Comparison of ENCODE assay signal across 1 cellular context in genomic region chr3:51941798-51942602, GRCh38.
TF ChIP-seq lines count a peak whose summit lies in the region.

TSS of gene PARP3 (plus strand) at chr3:51942363. CDS start at chr3:51943356, 993 bp downstream.
TSS of gene RRP9 (minus strand) at chr3:51941904. CDS start at chr3:51941867, 37 bp downstream.

TF ChIP-seq in WTC11, 78 proteins besides CTCF, POLR2A, EP300 and RAD21 (continued from another document):
- TF ChIP-seq PREB (CRISPR knock-in tag; IDR thresholded peaks at IDR 0.05; ENCODE audit: borderline replicate concordance) (no peak), ZNF317 (CRISPR knock-in tag; IDR thresholded peaks at IDR 0.05; ENCODE audit: borderline replicate concordance, low read depth) (no peak), ATF6 (CRISPR knock-in tag; IDR thresholded peaks at IDR 0.05) (no peak), ZNF138 (CRISPR knock-in tag; conservative IDR thresholded peaks at IDR 0.05) (no peak), PRDM15 (CRISPR knock-in tag; IDR thresholded peaks at IDR 0.05) (no peak), ETV6 (CRISPR knock-in tag; IDR thresholded peaks at IDR 0.05) (peak; percentile 94), NR2C2 (CRISPR knock-in tag; IDR thresholded peaks at IDR 0.05) (no peak), USF2 (CRISPR knock-in tag; IDR thresholded peaks at IDR 0.05) (peak; percentile 79), NFATC4 (CRISPR knock-in tag; IDR thresholded peaks at IDR 0.05) (no peak), NFE2L1 (CRISPR knock-in tag; IDR thresholded peaks at IDR 0.05) (no peak), IRF1 (CRISPR knock-in tag; IDR thresholded peaks at IDR 0.05) (0 out of 2 replicates have a peak, but pooled peaks have one; percentile 23), RELA (CRISPR knock-in tag; IDR thresholded peaks at IDR 0.05; ENCODE audit: borderline replicate concordance) (no peak), EMX1 (CRISPR knock-in tag; IDR thresholded peaks at IDR 0.05) (no peak), TP53 (CRISPR knock-in tag; IDR thresholded peaks at IDR 0.05) (no peak), ZNF425 (CRISPR knock-in tag; conservative IDR thresholded peaks at IDR 0.05) (no peak), CBFB (CRISPR knock-in tag; IDR thresholded peaks at IDR 0.05; ENCODE audit: low read depth) (no peak), CREB1 (CRISPR knock-in tag; IDR thresholded peaks at IDR 0.05) (no peak), FOXP4 (CRISPR knock-in tag; IDR thresholded peaks at IDR 0.05) (0 out of 2 replicates have a peak, but pooled peaks have one; percentile 40), ZMAT4 (CRISPR knock-in tag; IDR thresholded peaks at IDR 0.05) (no peak), ATF3 (CRISPR knock-in tag; conservative IDR thresholded peaks at IDR 0.05) (no peak), ATF2 (CRISPR knock-in tag; IDR thresholded peaks at IDR 0.05; ENCODE audit: borderline replicate concordance, low read depth) (no peak), MYBL2 (CRISPR knock-in tag; IDR thresholded peaks at IDR 0.05) (no peak; the same call in 1 of the 2 replicates), ZNF671 (CRISPR knock-in tag; IDR thresholded peaks at IDR 0.05) (no peak), ZNF512 (CRISPR knock-in tag; IDR thresholded peaks at IDR 0.05; ENCODE audit: borderline replicate concordance) (no peak), ARID4B (CRISPR knock-in tag; IDR thresholded peaks at IDR 0.05; ENCODE audit: borderline replicate concordance) (peak; percentile 47; the same call in 1 of the 2 replicates), SP1 (CRISPR knock-in tag; conservative IDR thresholded peaks at IDR 0.05) (peak; percentile 99), ATF1 (CRISPR knock-in tag; IDR thresholded peaks at IDR 0.05) (no peak), ZNF219 (CRISPR knock-in tag; IDR thresholded peaks at IDR 0.05; ENCODE audit: borderline replicate concordance) (no peak), JAZF1 (CRISPR knock-in tag; IDR thresholded peaks at IDR 0.05) (no peak)
